1 cellular context compared by ENCODE assay signal in genomic region chr4:38752393-38752961, GRCh38.
TF ChIP-seq lines count a peak whose summit lies in the region.

No MANE protein-coding gene starts in this region.

TF ChIP-seq in WTC11, 78 proteins besides CTCF, POLR2A, EP300 and RAD21 (continued from another document):
- TF ChIP-seq ZMAT4 (CRISPR knock-in tag; IDR thresholded peaks at IDR 0.05) (no peak), NR2C2 (CRISPR knock-in tag; IDR thresholded peaks at IDR 0.05) (no peak)
TF ChIP-seq in WTC11: peak in this region for 0.
